In genomic region chr14:26872930-26873470, GRCh38 we compare ENCODE assay signal across 26 cellular contexts.
DNase-seq lines count a peak whose midpoint lies in the region; ATAC-seq, FAIRE-seq and TF ChIP-seq lines count a peak whose summit lies in the region.
"Had no signal": no experiment of that assay in that cellular context is flagged by ENCODE, and none has a peak within 500 bp of the region (broad histone marks: within the 10 kb centered on the region; RNA-seq: fewer than 3 reads in every experiment).

No MANE protein-coding gene starts in this region.

- no peaks in the 10 kb centered on the region for H3K79me2 ChIP-seq in GM23338 (replicated peaks; ENCODE audit: insufficient read depth)

- peak overlapping the region; percentile 64; the same call in 1 of the 2 replicates for H2AFZ ChIP-seq in GM23338

- H3K9me3 Mint-ChIP-seq in GM23338 (no peaks in the 10 kb centered on the region), brain (no peaks in the 10 kb centered on the region)

- H3K4me1 ChIP-seq in GM23338 (ENCODE audit: insufficient read depth) = peaks cover 25% of the 10 kb centered on the region
- peaks cover 0 to 11% (median 3%) of the 10 kb centered on the region in 3 donors for H3K4me1 ChIP-seq in pancreas
- H3K4me1 ChIP-seq: colonic mucosa, right lobe of liver, SJSA1 had no signal

- no peaks in the 10 kb centered on the region for H3K36me3 ChIP-seq in GM23338 (ENCODE audit: insufficient read depth)
- H3K36me3 ChIP-seq in pancreas = no peaks in the 10 kb centered on the region
- H3K36me3 ChIP-seq: colonic mucosa, right lobe of liver, SJSA1, tibial nerve had no signal

- intact Hi-C loops in pancreas (cut with DNase I) = no loop called here

- no peaks in the 10 kb centered on the region for H3F3A ChIP-seq in GM23338 (replicated peaks; ENCODE audit: low read depth)

- H3K27me3 Mint-ChIP-seq in GM23338 (ENCODE audit: insufficient read depth, low read depth, poor library complexity) (peaks cover 2% of the 10 kb centered on the region), brain (peaks cover 4% of the 10 kb centered on the region)
- H3K27me3 Mint-ChIP-seq: activated T-helper 17 cell treated with anti-CD3 and anti-CD28 coated beads, Interleukin-2, amount 50 U/mL, for 72 hours; IgD-negative memory B cell had no signal

- H3K9me3 ChIP-seq in pancreas = no peaks in the 10 kb centered on the region
- H3K9me3 ChIP-seq: colonic mucosa, right lobe of liver, SJSA1, tibial nerve had no signal

- H3K4me1 Mint-ChIP-seq in GM23338 = peaks cover 34% of the 10 kb centered on the region
- peaks cover 42% of the 10 kb centered on the region for H3K4me1 Mint-ChIP-seq in brain
- H3K4me1 Mint-ChIP-seq: activated T-helper 17 cell treated with anti-CD3 and anti-CD28 coated beads, Interleukin-2, amount 50 U/mL, for 72 hours; IgD-negative memory B cell; immature natural killer cell had no signal

- H3K27ac ChIP-seq in GM23338 (ENCODE audit: low read depth) (no peak overlapping the region), pancreas (peak overlapping the region in 3 of 4 donors; percentile 17 to 66 (median 45))
- H3K27ac ChIP-seq: colonic mucosa, right lobe of liver, SJSA1, VCaP had no signal

- no peaks in the 10 kb centered on the region for H3K9me2 ChIP-seq in GM23338 (ENCODE audit: insufficient read depth)

- H3K4me3 Mint-ChIP-seq in GM23338 (no peak overlapping the region), brain (peak overlapping the region in 1 of 5 experiments; percentile 10)
- H3K4me3 Mint-ChIP-seq: activated T-helper 17 cell treated with anti-CD3 and anti-CD28 coated beads, Interleukin-2, amount 50 U/mL, for 72 hours; IgD-negative memory B cell; immature natural killer cell had no signal

- 22 to 24% methylated on average over 5 of the region's 5 CpGs for WGBS in pancreas, 2 donors

- H3K27ac Mint-ChIP-seq in GM23338 (no peak overlapping the region; the same call in 1 of the 2 replicates), brain (peak overlapping the region; percentile 7 to 82 (median 45))
- H3K27ac Mint-ChIP-seq: activated T-helper 17 cell treated with anti-CD3 and anti-CD28 coated beads, Interleukin-2, amount 50 U/mL, for 72 hours; IgD-negative memory B cell; immature natural killer cell had no signal

- peak; percentile 54 for ATAC-seq in GM23338
- peak; percentile 38 to 71 (median 61) for ATAC-seq in pancreas
- no peak for ATAC-seq in GM18907 (IDR thresholded peaks at IDR 0.05; ENCODE audit: unreplicated experiment)
- ATAC-seq in GM21367 (IDR thresholded peaks at IDR 0.05; ENCODE audit: unreplicated experiment) = no peak
- no peak for ATAC-seq in GM19023 (IDR thresholded peaks at IDR 0.05; ENCODE audit: unreplicated experiment)
- ATAC-seq: activated T-helper 17 cell treated with anti-CD3 and anti-CD28 coated beads, Interleukin-2, amount 50 U/mL, for 72 hours had no signal

- TF ChIP-seq CTCF in GM23338 (conservative IDR thresholded peaks at IDR 0.05; ENCODE audit: low read depth in 2 of 2) (no peak), brain (conservative IDR thresholded peaks at IDR 0.05) (no peak), pancreas (IDR thresholded peaks at IDR 0.05) (no peak)

- no peaks in the 10 kb centered on the region for H3K36me3 Mint-ChIP-seq in GM23338 (ENCODE audit: low read depth)
- H3K36me3 Mint-ChIP-seq in brain = no peaks in the 10 kb centered on the region
- H3K36me3 Mint-ChIP-seq: IgD-negative memory B cell had no signal

- no peak for DNase-seq in GM23338 (ENCODE audit: low spot score)
- DNase-seq in NCI-H446 (lab: John Stamatoyannopoulos, UW) = peak; percentile 53 to 90
- peak in 1 of 6 donors; percentile 9 for DNase-seq in pancreas
- DNase-seq: activated CD4-positive, alpha-beta T cell treated with anti-CD3 and anti-CD28 coated beads for 48 hours; activated naive CD4-positive, alpha-beta T cell treated with anti-CD3 and anti-CD28 coated beads, Interleukin-2, amount 50 U/mL, for 16 hours; amniotic stem cell; colonic mucosa; effector CD4-positive, alpha-beta T cell; immature natural killer cell; NCI-H1092; NCI-H2029; NCI-H774; right lobe of liver; stimulated activated CD4-positive, alpha-beta T cell treated with anti-CD3 and anti-CD28 coated beads, Interleukin-2, amount 100 ng/mL, for 48 hours; T1000 had no signal

- H3K27me3 ChIP-seq in GM23338 (ENCODE audit: insufficient read depth) (no peaks in the 10 kb centered on the region), pancreas (no peaks in the 10 kb centered on the region)
- H3K27me3 ChIP-seq: colonic mucosa, right lobe of liver, SJSA1, tibial nerve had no signal

- FAIRE-seq in pancreas (lab: Jason Lieb, UNC) = no peak
- FAIRE-seq: bronchial epithelial cell, G401.6 had no signal

- H3K4me2 ChIP-seq in GM23338 = 0 out of 2 replicates have a peak overlapping the region, but pooled peaks have one; percentile 57

- H4K20me1 ChIP-seq in GM23338 (replicated peaks; ENCODE audit: insufficient read depth) = no peaks in the 10 kb centered on the region

- H3K4me3 ChIP-seq in GM23338 = no peak overlapping the region
- peak overlapping the region in 2 of 4 donors; percentile 9 to 25 for H3K4me3 ChIP-seq in pancreas
- H3K4me3 ChIP-seq: colonic mucosa, right lobe of liver, SJSA1, tibial nerve had no signal

TF ChIP-seq in GM23338, 12 proteins besides CTCF, POLR2A, EP300 and RAD21:
- TF ChIP-seq ZNF331 (CRISPR knock-in tag; IDR thresholded peaks at IDR 0.05; ENCODE audit: low read depth) (no peak), JUNB (IDR thresholded peaks at IDR 0.05; ENCODE audit: unreplicated experiment) (no peak), ETS1 (IDR thresholded peaks at IDR 0.05) (no peak), CREB1 (CRISPR knock-in tag; IDR thresholded peaks at IDR 0.05; ENCODE audit: low read depth) (no peak), EZH2 (IDR thresholded peaks at IDR 0.05; ENCODE audit: low read depth, unreplicated experiment) (no peak)
TF ChIP-seq in GM23338: peak in this region for 0.

Comparison
In these comparisons a context has a peak if more than half of its experiments do, and no peak if none do; other contexts are left out.
1. ATAC-seq: peak in GM23338 (single experiment) and pancreas (4 of 4); none in GM18907 (single experiment), GM21367 (single experiment) and GM19023 (single experiment).